ENCODE assay signal across 12 cellular contexts in genomic region chr9:37102476-37102875, GRCh38. TPM values are rescaled to one million over a fixed set of nuclear protein-coding genes. Genes with fewer than 3 reads are reported as not detected.
DNase-seq lines count a peak whose midpoint lies in the region; TF ChIP-seq lines count a peak whose summit lies in the region.
"Had no signal": no experiment of that assay in that cellular context is flagged by ENCODE, and none has a peak within 500 bp of the region (broad histone marks: within the 10 kb centered on the region; RNA-seq: fewer than 3 reads in every experiment).

No MANE protein-coding gene starts in this region.

- H3K9me3 ChIP-seq in MG63: no peaks in the 10 kb centered on the region
- H3K9me3 ChIP-seq: A549, Caco-2 had no signal

- no peak overlapping the region for H3K4me3 ChIP-seq in MG63
- H3K4me3 ChIP-seq in fibroblast of the aortic adventitia (ENCODE audit: low read depth, low read length): no peak overlapping the region
- H3K4me3 ChIP-seq: A549, GM23248 had no signal

- H3K36me3 ChIP-seq in MG63: no peaks in the 10 kb centered on the region

- H3K27me3 ChIP-seq in MG63: no peaks in the 10 kb centered on the region

- peak overlapping the region; percentile 90 for H3K27ac ChIP-seq in VCaP
- H3K27ac ChIP-seq: A549, GM23248 had no signal

- DNase-seq in MG63 (peak; percentile 18), fibroblast of the aortic adventitia (ENCODE audit: low read depth) (peak; percentile 37), CD1c-positive myeloid dendritic cell (ENCODE audit: extremely low spot score) (no peak), H4 (ENCODE audit: low spot score) (no peak), EL (no peak)
- DNase-seq: Caco-2; CD8-positive, alpha-beta memory T cell; DMS53; GM23248; H9 had no signal

- TF ChIP-seq CTCF in VCaP (conservative IDR thresholded peaks at IDR 0.05) (no peak), fibroblast of the aortic adventitia (IDR thresholded peaks at IDR 0.05; ENCODE audit: insufficient read depth, low read length) (no peak)

RNA-seq across cellular contexts. Expression of gene ZCCHC7, which starts 17.9 kb away (rescaled TPM):
- 7.7 and 12.0 TPM in 2 replicates for total RNA-seq in MG63 (2014; rRNA removed; shearing (Covaris generic); ENCODE audit: low replicate concordance)
- total RNA-seq in fibroblast of the aortic adventitia (ENCODE audit: low replicate concordance): 31.8 and 38.5 TPM in 2 replicates
- 13.3 and 15.6 TPM in 2 replicates for total RNA-seq in H4 (2014; rRNA removed; shearing (Covaris generic))

Comparison
In these comparisons a context has a peak if more than half of its experiments do, and no peak if none do; other contexts are left out.
1. DNase-seq: peak in MG63 (single experiment) and fibroblast of the aortic adventitia (single experiment); none in CD1c-positive myeloid dendritic cell (single experiment), H4 (single experiment) and EL (single experiment).